Comparison of ENCODE assay signal across 11 cellular contexts in the genomic region with DNA sequence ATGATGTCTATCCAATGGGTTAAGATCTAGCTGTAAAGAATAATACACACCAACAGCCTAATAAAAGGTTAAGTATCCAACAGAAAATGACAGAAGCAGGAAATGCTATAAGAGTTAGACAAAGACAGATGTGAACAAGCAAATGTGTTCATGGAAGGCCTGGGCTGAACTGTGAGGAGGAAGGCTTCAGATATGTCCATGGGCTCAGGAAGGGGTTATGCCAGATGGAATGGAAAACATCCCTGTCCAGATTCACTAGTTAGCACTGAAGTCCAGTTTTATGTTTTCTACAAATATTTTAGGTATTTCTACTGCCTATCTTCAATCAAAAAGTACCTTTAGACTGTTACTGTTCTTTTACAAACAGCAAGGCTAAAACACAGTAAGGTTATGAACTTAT. TPM values are rescaled to one million over a fixed set of nuclear protein-coding genes. Genes with fewer than 3 reads are reported as not detected.
DNase-seq lines count a peak whose midpoint lies in the region; ATAC-seq and TF ChIP-seq lines count a peak whose summit lies in the region.
"Had no signal": no experiment of that assay in that cellular context is flagged by ENCODE, and none has a peak within 500 bp of the region (broad histone marks: within the 10 kb centered on the region; RNA-seq: fewer than 3 reads in every experiment).

No MANE protein-coding gene starts in this region.

- no peaks in the 10 kb centered on the region for H3K9me3 Mint-ChIP-seq in activated T-cell treated with anti-CD3 and anti-CD28 coated beads, Interleukin-2, amount 50 U/mL, for 72 hours
- H3K9me3 Mint-ChIP-seq in activated naive CD8-positive, alpha-beta T cell treated with anti-CD3 and anti-CD28 coated beads for 36 hours: no peaks in the 10 kb centered on the region

- H3K27ac Mint-ChIP-seq in activated T-cell treated with anti-CD3 and anti-CD28 coated beads, Interleukin-2, amount 50 U/mL, for 72 hours: peak overlapping the region; percentile 52
- H3K27ac Mint-ChIP-seq in activated naive CD8-positive, alpha-beta T cell treated with anti-CD3 and anti-CD28 coated beads for 36 hours: peak overlapping the region; percentile 16

- H3K4me3 ChIP-seq in thoracic aorta: no peak overlapping the region

- DNase-seq in activated T-cell treated with anti-CD3 and anti-CD28 coated beads, Interleukin-2, amount 50 U/mL, for 72 hours: no peak
- no peak for DNase-seq in activated T-cell treated with anti-CD3 and anti-CD28 coated beads for 4 hours
- no peak for DNase-seq in activated naive CD8-positive, alpha-beta T cell treated with anti-CD3 and anti-CD28 coated beads for 36 hours
- no peak for DNase-seq in left lobe of liver (ENCODE audit: low spot score)
- no peak for DNase-seq in thoracic aorta (ENCODE audit: low spot score)
- no peak for DNase-seq in NCI-H1930 (lab: John Stamatoyannopoulos, UW)
- DNase-seq: MM.1S; stimulated activated CD4-positive, alpha-beta T cell treated with anti-CD3 and anti-CD28 coated beads, Interleukin-2, amount 100 ng/mL, for 48 hours had no signal

- no peaks in the 10 kb centered on the region for H3K27me3 Mint-ChIP-seq in activated T-cell treated with anti-CD3 and anti-CD28 coated beads, Interleukin-2, amount 50 U/mL, for 72 hours (ENCODE audit: low read depth)
- no peaks in the 10 kb centered on the region for H3K27me3 Mint-ChIP-seq in activated naive CD8-positive, alpha-beta T cell treated with anti-CD3 and anti-CD28 coated beads for 36 hours

- H3K27me3 ChIP-seq in thoracic aorta (replicated peaks; ENCODE audit: insufficient read depth): no peaks in the 10 kb centered on the region

- H3K36me3 ChIP-seq in thoracic aorta: peaks cover 16% of the 10 kb centered on the region

- no peak for ATAC-seq in activated T-cell treated with anti-CD3 and anti-CD28 coated beads, Interleukin-2, amount 50 U/mL, for 72 hours (replicated peaks in 1 of 2)
- peak; percentile 7 for ATAC-seq in left lobe of liver
- no peak for ATAC-seq in thoracic aorta (ENCODE audit: insufficient number of reproducible peaks, low FRiP score, low read depth)
- no peak for ATAC-seq in GM19455 (IDR thresholded peaks at IDR 0.05; ENCODE audit: unreplicated experiment)
- no peak for ATAC-seq in GM21515 (IDR thresholded peaks at IDR 0.05; ENCODE audit: unreplicated experiment)

- H3K27ac ChIP-seq in thoracic aorta: peak overlapping the region; percentile 25 to 54

- peaks cover 19 to 44% of the 10 kb centered on the region in 2 donors for H3K4me1 ChIP-seq in thoracic aorta (ENCODE audit: control insufficient read depth in 1 of 2, low read depth in 2 of 2)

- H3K4me1 Mint-ChIP-seq in activated T-cell treated with anti-CD3 and anti-CD28 coated beads, Interleukin-2, amount 50 U/mL, for 72 hours (ENCODE audit: low read depth): no peaks in the 10 kb centered on the region
- peaks cover 6% of the 10 kb centered on the region for H3K4me1 Mint-ChIP-seq in activated naive CD8-positive, alpha-beta T cell treated with anti-CD3 and anti-CD28 coated beads for 36 hours
- H3K4me1 Mint-ChIP-seq: nephron had no signal

- peaks cover 7 to 49% of the 10 kb centered on the region in 2 donors for H3K36me3 Mint-ChIP-seq in activated T-cell treated with anti-CD3 and anti-CD28 coated beads, Interleukin-2, amount 50 U/mL, for 72 hours (ENCODE audit: insufficient read depth in 2 of 2)
- peaks cover 40% of the 10 kb centered on the region for H3K36me3 Mint-ChIP-seq in activated naive CD8-positive, alpha-beta T cell treated with anti-CD3 and anti-CD28 coated beads for 36 hours

- no peak overlapping the region for H3K4me3 Mint-ChIP-seq in activated T-cell treated with anti-CD3 and anti-CD28 coated beads, Interleukin-2, amount 50 U/mL, for 72 hours
- H3K4me3 Mint-ChIP-seq in activated naive CD8-positive, alpha-beta T cell treated with anti-CD3 and anti-CD28 coated beads for 36 hours: no peak overlapping the region
- H3K4me3 Mint-ChIP-seq: nephron had no signal

- no peaks in the 10 kb centered on the region for H3K9me3 ChIP-seq in thoracic aorta

- no peak for TF ChIP-seq CTCF in thoracic aorta (IDR thresholded peaks at IDR 0.05)

RNA-seq across cellular contexts. Expression of gene ERAP1, which starts 27.1 kb away (rescaled TPM):
- total RNA-seq in activated T-cell treated with anti-CD3 and anti-CD28 coated beads, Interleukin-2, amount 50 U/mL, for 72 hours: 100 to 1,000 TPM in 1 of 2 donors, 10 to 100 TPM in 1; 91.3 to 105 TPM
- total RNA-seq in activated naive CD8-positive, alpha-beta T cell treated with anti-CD3 and anti-CD28 coated beads for 36 hours: 100 to 1,000 TPM in 1 of 2 experiments, 10 to 100 TPM in 1; 92.1 to 101 TPM
- 33.5 TPM for total RNA-seq in left lobe of liver
- 10 to 100 TPM; 24.9 to 52.8 TPM for total RNA-seq in thoracic aorta
